Comparison of ENCODE assay signal across 17 cellular contexts in genomic region chr4:52235775-52236174, GRCh38.
DNase-seq lines count a peak whose midpoint lies in the region; ATAC-seq and TF ChIP-seq lines count a peak whose summit lies in the region.
"Had no signal": no experiment of that assay in that cellular context is flagged by ENCODE, and none has a peak within 500 bp of the region (broad histone marks: within the 10 kb centered on the region; RNA-seq: fewer than 3 reads in every experiment).

No MANE protein-coding gene starts in this region.

- H3K27me3 ChIP-seq in left ventricle myocardium inferior (ENCODE audit: low read depth) (peaks cover 24% of the 10 kb centered on the region), right cardiac atrium (ENCODE audit: control insufficient read depth, insufficient read depth) (no peaks in the 10 kb centered on the region), Karpas-422 (ENCODE audit: low read length) (no peaks in the 10 kb centered on the region), gastroesophageal sphincter (no peaks in the 10 kb centered on the region)
- H3K27me3 ChIP-seq: BLaER1 treated with 17β-estradiol and CSF1 and Interleukin-3, amounts not matched to agents 10 nM and 100 nM had no signal

- TF ChIP-seq POLR2A in gastroesophageal sphincter (IDR thresholded peaks at IDR 0.05) = no peak

- H3K27ac Mint-ChIP-seq in nephron = peak overlapping the region; percentile 94 to 98 (median 96)
- H3K27ac Mint-ChIP-seq: B cell; CD4-positive, CD25-positive, alpha-beta regulatory T cell; GM23338 had no signal

- no peak for TF ChIP-seq EP300 in gastroesophageal sphincter (IDR thresholded peaks at IDR 0.05)

- H4K20me1 ChIP-seq in Karpas-422 (ENCODE audit: insufficient read depth, low read depth, low read length) = no peaks in the 10 kb centered on the region
- H4K20me1 ChIP-seq: BLaER1 treated with 17β-estradiol and CSF1 and Interleukin-3, amounts not matched to agents 10 nM and 100 nM had no signal

- H3K27ac ChIP-seq in left ventricle myocardium inferior (replicated peaks) = peak overlapping the region; percentile 40
- no peak overlapping the region for H3K27ac ChIP-seq in right cardiac atrium (ENCODE audit: low read length)
- H3K27ac ChIP-seq in Karpas-422 (ENCODE audit: low read length) = peak overlapping the region; percentile 72
- no peak overlapping the region for H3K27ac ChIP-seq in gastroesophageal sphincter
- H3K27ac ChIP-seq: BLaER1 treated with 17β-estradiol and CSF1 and Interleukin-3, amounts not matched to agents 10 nM and 100 nM had no signal

- peak overlapping the region in 1 of 3 experiments; percentile 6 for H3K4me3 Mint-ChIP-seq in nephron
- H3K4me3 Mint-ChIP-seq: B cell; CD4-positive, CD25-positive, alpha-beta regulatory T cell; CD8-positive, alpha-beta memory T cell; GM23338 had no signal

- ATAC-seq in right cardiac atrium (no peak), gastroesophageal sphincter (no peak), GM21825 (IDR thresholded peaks at IDR 0.05; ENCODE audit: unreplicated experiment) (no peak), GM19328 (IDR thresholded peaks at IDR 0.05; ENCODE audit: unreplicated experiment) (no peak)
- ATAC-seq: GM23338, HCT116 had no signal

- DNase-seq in left ventricle myocardium inferior (no peak), right cardiac atrium (no peak), Karpas-422 (no peak)
- DNase-seq: CD4-positive, CD25-positive, alpha-beta regulatory T cell; CD8-positive, alpha-beta memory T cell; COR-L47; DMS 273 treated with DMSO at 0.1 percent for 48 hours; DMS53; DND-41 had no signal

- peak overlapping the region; percentile 20 for H3K4me2 ChIP-seq in Karpas-422 (ENCODE audit: low read depth, low read length, poor library complexity, severe bottlenecking)
- H3K4me2 ChIP-seq: BLaER1 treated with 17β-estradiol and CSF1 and Interleukin-3, amounts not matched to agents 10 nM and 100 nM; GM23338 had no signal

- H3K27me3 Mint-ChIP-seq in nephron (ENCODE audit: low read depth) = peaks cover 4% of the 10 kb centered on the region
- H3K27me3 Mint-ChIP-seq: CD4-positive, CD25-positive, alpha-beta regulatory T cell had no signal

- no peaks in the 10 kb centered on the region for H3K36me3 ChIP-seq in left ventricle myocardium inferior
- H3K36me3 ChIP-seq in Karpas-422 (ENCODE audit: insufficient read depth, low read length) = peaks cover under 1% of the 10 kb centered on the region; the same call in 1 of the 2 replicates
- H3K36me3 ChIP-seq in gastroesophageal sphincter = no peaks in the 10 kb centered on the region
- H3K36me3 ChIP-seq: BLaER1 treated with 17β-estradiol and CSF1 and Interleukin-3, amounts not matched to agents 10 nM and 100 nM had no signal

- TF ChIP-seq CTCF in left ventricle myocardium inferior (IDR thresholded peaks at IDR 0.05; ENCODE audit: borderline replicate concordance) (no peak), nephron (IDR thresholded peaks at IDR 0.05; ENCODE audit: unreplicated experiment in 3 of 3) (no peak), gastroesophageal sphincter (IDR thresholded peaks at IDR 0.05) (no peak)

- 70% methylated on average over 2 of the region's 2 CpGs for WGBS in right cardiac atrium
- WGBS in gastroesophageal sphincter (ENCODE audit: low coverage in 1 of 2), 2 donors = 87 to 94% methylated on average over 2 of the region's 2 CpGs

- H3K9ac ChIP-seq in Karpas-422 (ENCODE audit: low read length) = no peak overlapping the region
- H3K9ac ChIP-seq: BLaER1 treated with 17β-estradiol and CSF1 and Interleukin-3, amounts not matched to agents 10 nM and 100 nM had no signal

- intact Hi-C loops in left ventricle myocardium inferior (cut with micrococcal nuclease) = loop anchor here (10.0 kb wide), 1 partner anchor 749 kb away; no protein-coding TSS in a partner anchor
- intact Hi-C loops in right cardiac atrium (cut with DNase I) = loop anchor here in 1 of 4 donors (10.0 kb wide), 1 partner anchor 1999 kb away; no protein-coding TSS in a partner anchor

- no peaks in the 10 kb centered on the region for H3K9me2 ChIP-seq in Karpas-422 (replicated peaks; ENCODE audit: insufficient read depth, low read length)

- H3K9me3 Mint-ChIP-seq in nephron = peaks cover 5% of the 10 kb centered on the region
- H3K9me3 Mint-ChIP-seq: GM23338 had no signal

- H3K4me1 Mint-ChIP-seq in nephron = peaks cover 45% of the 10 kb centered on the region
- H3K4me1 Mint-ChIP-seq: B cell; CD4-positive, CD25-positive, alpha-beta regulatory T cell; CD8-positive, alpha-beta memory T cell had no signal

- H3K36me3 Mint-ChIP-seq in nephron (ENCODE audit: low read depth) = no peaks in the 10 kb centered on the region
- H3K36me3 Mint-ChIP-seq: CD4-positive, CD25-positive, alpha-beta regulatory T cell; CD8-positive, alpha-beta memory T cell had no signal

- no peaks in the 10 kb centered on the region for H3K79me2 ChIP-seq in Karpas-422 (ENCODE audit: low read length)

- H3K9me3 ChIP-seq in left ventricle myocardium inferior (replicated peaks) = no peaks in the 10 kb centered on the region
- H3K9me3 ChIP-seq in right cardiac atrium (ENCODE audit: control insufficient read depth, low read length) = no peaks in the 10 kb centered on the region
- H3K9me3 ChIP-seq in Karpas-422 (ENCODE audit: low read length) = no peaks in the 10 kb centered on the region
- no peaks in the 10 kb centered on the region for H3K9me3 ChIP-seq in gastroesophageal sphincter

- H3K4me1 ChIP-seq in left ventricle myocardium inferior (no peaks in the 10 kb centered on the region), right cardiac atrium (ENCODE audit: control insufficient read depth, insufficient read depth, low read length) (no peaks in the 10 kb centered on the region), Karpas-422 (ENCODE audit: low read length) (peaks cover 44% of the 10 kb centered on the region), gastroesophageal sphincter (no peaks in the 10 kb centered on the region)
- H3K4me1 ChIP-seq: BLaER1 treated with 17β-estradiol and CSF1 and Interleukin-3, amounts not matched to agents 10 nM and 100 nM had no signal

- H3K4me3 ChIP-seq in left ventricle myocardium inferior (no peak overlapping the region), right cardiac atrium (ENCODE audit: low read length) (no peak overlapping the region), Karpas-422 (ENCODE audit: low read length) (no peak overlapping the region), gastroesophageal sphincter (no peak overlapping the region)
- H3K4me3 ChIP-seq: BLaER1 treated with 17β-estradiol and CSF1 and Interleukin-3, amounts not matched to agents 10 nM and 100 nM; GM23338 had no signal

- no peak overlapping the region for H2AFZ ChIP-seq in Karpas-422 (ENCODE audit: low read length)
- H2AFZ ChIP-seq: GM23338 had no signal

Comparison
In these comparisons a context has a peak if more than half of its experiments do, and no peak if none do; other contexts are left out.
1. H3K27ac ChIP-seq: peak in left ventricle myocardium inferior (single experiment) and Karpas-422 (single experiment); none in right cardiac atrium (single experiment) and gastroesophageal sphincter (0 of 4).